Comparison of ENCODE assay signal across 12 cellular contexts in genomic region chr1:31848381-31848897, GRCh38. TPM values are rescaled to one million over a fixed set of nuclear protein-coding genes. Genes with fewer than 3 reads are reported as not detected.
DNase-seq lines count a peak whose midpoint lies in the region; ATAC-seq and TF ChIP-seq lines count a peak whose summit lies in the region.
"Had no signal": no experiment of that assay in that cellular context is flagged by ENCODE, and none has a peak within 500 bp of the region (broad histone marks: within the 10 kb centered on the region; RNA-seq: fewer than 3 reads in every experiment).

No MANE protein-coding gene starts in this region.

- no peak overlapping the region for H3K4me3 Mint-ChIP-seq in progenitor cell of endocrine pancreas (ENCODE audit: low read depth)
- H3K4me3 Mint-ChIP-seq: GM23338 had no signal

- peak; percentile 81 for DNase-seq in DND-41
- peak; percentile 11 to 19 for DNase-seq in activated CD4-positive, alpha-beta T cell treated with anti-CD3 and anti-CD28 coated beads for 24 hours (ENCODE audit: low read depth in 2 of 2)
- DNase-seq in activated naive CD4-positive, alpha-beta T cell treated with anti-CD3 and anti-CD28 coated beads, Interleukin-2, amount 50 U/mL, for 72 hours (ENCODE audit: low spot score in 2 of 2) = peak in 1 of 2 donors; percentile 32
- DNase-seq in stimulated activated CD4-positive, alpha-beta T cell treated with anti-CD3 and anti-CD28 coated beads, Interleukin-2, amount 100 ng/mL, for 24 hours = peak; percentile 39 to 43
- DNase-seq in progenitor cell of endocrine pancreas (ENCODE audit: low spot score, unreplicated experiment) = no peak
- DNase-seq: lower lobe of right lung, NCI-H1417 had no signal

- peak overlapping the region; percentile 39; the same call in 1 of the 2 replicates for H2AFZ ChIP-seq in DND-41 (ENCODE audit: low read depth, low read length)
- H2AFZ ChIP-seq: GM23338 had no signal

- H3K27me3 Mint-ChIP-seq in progenitor cell of endocrine pancreas = no peaks in the 10 kb centered on the region

- H3K9me3 ChIP-seq in DND-41 (ENCODE audit: insufficient read depth, low read length, severe bottlenecking) = no peaks in the 10 kb centered on the region
- H3K9me3 ChIP-seq: lower lobe of right lung had no signal

- no peaks in the 10 kb centered on the region for H3K36me3 Mint-ChIP-seq in activated naive CD4-positive, alpha-beta T cell treated with anti-CD3 and anti-CD28 coated beads, Interleukin-2, amount 50 U/mL, for 72 hours
- H3K36me3 Mint-ChIP-seq in progenitor cell of endocrine pancreas (ENCODE audit: insufficient read depth) = no peaks in the 10 kb centered on the region

- TF ChIP-seq CTCF in DND-41 (IDR thresholded peaks at IDR 0.05; ENCODE audit: borderline replicate concordance, extremely low read depth, low read length, poor library complexity, severe bottlenecking) (no peak), progenitor cell of endocrine pancreas (IDR thresholded peaks at IDR 0.05; ENCODE audit: unreplicated experiment) (no peak)

- H3K36me3 ChIP-seq in DND-41 (ENCODE audit: insufficient read depth, low read length) = no peaks in the 10 kb centered on the region
- H3K36me3 ChIP-seq: lower lobe of right lung had no signal

- no peak overlapping the region for H3K4me3 ChIP-seq in DND-41 (ENCODE audit: low read depth in 1 of 2, low read length in 2 of 2)
- H3K4me3 ChIP-seq: GM23338, lower lobe of right lung, skin epidermis had no signal

- peak overlapping the region; percentile 32 for H3K9ac ChIP-seq in DND-41 (ENCODE audit: low read depth, low read length)

- H3K4me1 ChIP-seq in DND-41 (ENCODE audit: insufficient read depth, low read length) = peaks cover 34% of the 10 kb centered on the region
- H3K4me1 ChIP-seq: lower lobe of right lung had no signal

- peak overlapping the region; percentile 85 for H3K27ac ChIP-seq in DND-41 (ENCODE audit: low read length)
- H3K27ac ChIP-seq: lower lobe of right lung had no signal

- peak overlapping the region in 1 of 2 donors; percentile 60 for H3K27ac Mint-ChIP-seq in activated naive CD4-positive, alpha-beta T cell treated with anti-CD3 and anti-CD28 coated beads, Interleukin-2, amount 50 U/mL, for 72 hours
- H3K27ac Mint-ChIP-seq in progenitor cell of endocrine pancreas = no peak overlapping the region
- H3K27ac Mint-ChIP-seq: GM23338 had no signal

- no peaks in the 10 kb centered on the region for H3K27me3 ChIP-seq in DND-41 (ENCODE audit: insufficient read depth, low read length, poor library complexity)

- H3K4me1 Mint-ChIP-seq in progenitor cell of endocrine pancreas (ENCODE audit: low read depth) = no peaks in the 10 kb centered on the region
- H3K4me1 Mint-ChIP-seq: GM23338 had no signal

- no peaks in the 10 kb centered on the region for H4K20me1 ChIP-seq in DND-41 (ENCODE audit: insufficient read depth, low read length)

- H3K4me2 ChIP-seq in DND-41 (ENCODE audit: insufficient read depth, low read length) = peak overlapping the region; percentile 41
- H3K4me2 ChIP-seq: GM23338 had no signal

- H3K79me2 ChIP-seq in DND-41 (ENCODE audit: insufficient read depth, low read length) = no peaks in the 10 kb centered on the region

- ATAC-seq in DND-41 (ENCODE audit: insufficient read depth, low read depth) = peak; percentile 89
- peak; percentile 76 to 89 for ATAC-seq in activated naive CD4-positive, alpha-beta T cell treated with anti-CD3 and anti-CD28 coated beads, Interleukin-2, amount 50 U/mL, for 72 hours
- no peak for ATAC-seq in GM18520 (IDR thresholded peaks at IDR 0.05; ENCODE audit: unreplicated experiment)
- ATAC-seq in HG03025 (IDR thresholded peaks at IDR 0.05; ENCODE audit: low FRiP score, unreplicated experiment) = no peak
- no peak for ATAC-seq in GM19452 (IDR thresholded peaks at IDR 0.05; ENCODE audit: unreplicated experiment)
- ATAC-seq: GM23338 had no signal

- peaks cover 4 to 7% of the 10 kb centered on the region in 2 donors for H3K9me3 Mint-ChIP-seq in activated naive CD4-positive, alpha-beta T cell treated with anti-CD3 and anti-CD28 coated beads, Interleukin-2, amount 50 U/mL, for 72 hours
- H3K9me3 Mint-ChIP-seq in progenitor cell of endocrine pancreas (ENCODE audit: low read depth) = no peaks in the 10 kb centered on the region
- H3K9me3 Mint-ChIP-seq: GM23338 had no signal

RNA-seq across cellular contexts. Expression of gene SPOCD1, which starts 32.6 kb away (rescaled TPM):
- total RNA-seq in activated naive CD4-positive, alpha-beta T cell treated with anti-CD3 and anti-CD28 coated beads, Interleukin-2, amount 50 U/mL, for 72 hours = 1 to 10 TPM in 1 of 2 donors, under 1 TPM in 1; 0.46 to 1.8 TPM
- total RNA-seq in progenitor cell of endocrine pancreas = 0.36 and 0.91 TPM in 2 replicates

Comparison
In these comparisons a context has a peak if more than half of its experiments do, and no peak if none do; other contexts are left out.
1. ATAC-seq: peak in DND-41 (single experiment) and activated naive CD4-positive, alpha-beta T cell treated with anti-CD3 and anti-CD28 coated beads, Interleukin-2, amount 50 U/mL, for 72 hours (2 of 2); none in GM18520 (single experiment), HG03025 (single experiment) and GM19452 (single experiment).